ENCODE assay signal across 28 cellular contexts in the genomic region with DNA sequence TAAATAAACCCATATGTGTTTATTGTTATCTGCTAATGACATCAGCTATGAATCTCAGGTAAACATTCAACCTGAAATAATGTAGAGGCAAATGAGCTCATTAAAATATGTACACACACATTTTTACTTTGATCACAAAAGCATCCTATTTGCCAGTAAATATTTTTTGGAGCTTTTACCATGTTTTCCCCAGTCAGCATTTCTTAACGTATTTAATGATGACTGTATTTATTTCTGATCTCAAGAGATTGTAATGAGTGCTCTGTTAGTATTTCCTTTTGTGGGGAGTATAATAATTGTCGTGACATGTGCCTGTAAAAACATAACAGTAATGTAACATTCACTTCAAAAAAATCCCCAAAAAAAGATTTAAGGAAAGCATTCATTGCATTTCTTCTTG. TPM values are rescaled to one million over a fixed set of nuclear protein-coding genes. Genes with fewer than 3 reads are reported as not detected.
A peak's percentile ranks its signal among the peaks of the same experiment; 100 is the strongest.
DNase-seq lines count a peak whose midpoint lies in the region; ATAC-seq, FAIRE-seq and TF ChIP-seq lines count a peak whose summit lies in the region.
"Had no signal": no experiment of that assay in that cellular context is flagged by ENCODE, and none has a peak within 500 bp of the region (broad histone marks: within the 10 kb centered on the region; RNA-seq: fewer than 3 reads in every experiment).

No MANE protein-coding gene starts in this region.

- TF ChIP-seq EP300 in A549 (IDR thresholded peaks at IDR 0.05) = no peak

- H3K9me3 ChIP-seq in A549 (no peaks in the 10 kb centered on the region), SK-N-MC (ENCODE audit: low read depth, low read length) (no peaks in the 10 kb centered on the region), iPS-18a (ENCODE audit: control insufficient read depth, low read depth, low read length) (no peaks in the 10 kb centered on the region), aorta (ENCODE audit: control insufficient read depth, low read length) (no peaks in the 10 kb centered on the region)
- H3K9me3 ChIP-seq: BLaER1 treated with 17β-estradiol and CSF1 and Interleukin-3, amounts not matched to agents 10 nM and 100 nM had no signal

- no peaks in the 10 kb centered on the region for H4K20me1 ChIP-seq in GM23338 (replicated peaks; ENCODE audit: insufficient read depth)
- H4K20me1 ChIP-seq: BLaER1 treated with 17β-estradiol and CSF1 and Interleukin-3, amounts not matched to agents 10 nM and 100 nM had no signal

- no peak for TF ChIP-seq POLR2A in A549 (IDR thresholded peaks at IDR 0.05; ENCODE audit: low read length)

- no peaks in the 10 kb centered on the region for H3K79me2 ChIP-seq in GM23338 (replicated peaks; ENCODE audit: insufficient read depth)

- TF ChIP-seq CTCF in A549 (IDR thresholded peaks at IDR 0.05) = no peak
- TF ChIP-seq CTCF in GM23338 (conservative IDR thresholded peaks at IDR 0.05; ENCODE audit: low read depth in 2 of 2) = no peak

- H3K36me3 ChIP-seq in GM23338 (ENCODE audit: insufficient read depth) (no peaks in the 10 kb centered on the region), SK-N-MC (ENCODE audit: insufficient read depth, low read length) (peaks cover 56% of the 10 kb centered on the region), iPS-18a (ENCODE audit: control insufficient read depth, low read depth, low read length) (no peaks in the 10 kb centered on the region), aorta (ENCODE audit: control insufficient read depth in 1 of 2, insufficient read depth in 2 of 2, low read length in 1 of 2) (peaks cover 0 to 2% of the 10 kb centered on the region in 2 donors)
- H3K36me3 ChIP-seq: BLaER1 treated with 17β-estradiol and CSF1 and Interleukin-3, amounts not matched to agents 10 nM and 100 nM had no signal

- no peak overlapping the region for H3K4me3 ChIP-seq in A549
- no peak overlapping the region for H3K4me3 ChIP-seq in GM23338
- peak overlapping the region; percentile 43 for H3K4me3 ChIP-seq in SK-N-MC
- H3K4me3 ChIP-seq in iPS-18a (ENCODE audit: low read length) = no peak overlapping the region
- no peak overlapping the region for H3K4me3 ChIP-seq in aorta (ENCODE audit: low read length in 2 of 2)
- H3K4me3 ChIP-seq: BLaER1 treated with 17β-estradiol and CSF1 and Interleukin-3, amounts not matched to agents 10 nM and 100 nM had no signal

- peak overlapping the region; percentile 57 for H3K9ac ChIP-seq in SK-N-MC (ENCODE audit: insufficient read length)
- peak overlapping the region; percentile 21 for H3K9ac ChIP-seq in iPS-18a (ENCODE audit: low read length)
- H3K9ac ChIP-seq: BLaER1 treated with 17β-estradiol and CSF1 and Interleukin-3, amounts not matched to agents 10 nM and 100 nM had no signal

- peaks cover 15% of the 10 kb centered on the region for H3K4me1 Mint-ChIP-seq in GM23338
- H3K4me1 Mint-ChIP-seq in activated CD4-positive, alpha-beta T cell treated with anti-CD3 and anti-CD28 coated beads, Interleukin-2, amount 10 ng/mL, durations not matched to agents 24 days and 14 days = no peaks in the 10 kb centered on the region
- H3K4me1 Mint-ChIP-seq: T-helper 17 cell had no signal

- H3K27me3 Mint-ChIP-seq in GM23338 (ENCODE audit: insufficient read depth, low read depth, poor library complexity) = no peaks in the 10 kb centered on the region
- H3K27me3 Mint-ChIP-seq in activated CD4-positive, alpha-beta T cell treated with anti-CD3 and anti-CD28 coated beads, Interleukin-2, amount 10 ng/mL, durations not matched to agents 24 days and 14 days = no peaks in the 10 kb centered on the region
- H3K27me3 Mint-ChIP-seq: CD4-positive, alpha-beta T cell had no signal

- H3K27me3 ChIP-seq in GM23338 (ENCODE audit: insufficient read depth) (no peaks in the 10 kb centered on the region), iPS-18a (ENCODE audit: control insufficient read depth, insufficient read depth, low read length) (no peaks in the 10 kb centered on the region), aorta (ENCODE audit: control insufficient read depth in 1 of 2, insufficient read depth in 2 of 2, low read length in 1 of 2) (no peaks in the 10 kb centered on the region)
- H3K27me3 ChIP-seq: BLaER1 treated with 17β-estradiol and CSF1 and Interleukin-3, amounts not matched to agents 10 nM and 100 nM had no signal

- FAIRE-seq in A549 (lab: Jason Lieb, UNC) = no peak
- FAIRE-seq: A204.1, G401.6, H54, HTR-8/SVneo had no signal

- 83% methylated on average over 2 of the region's 2 CpGs for WGBS in A549 (ENCODE audit: missing lambda C conversion rate)
- 10 to 12% methylated on average over 2 of the region's 2 CpGs for WGBS in aorta, 2 donors

- H3K4me2 ChIP-seq in A549 (no peak overlapping the region), GM23338 (0 out of 2 replicates have a peak overlapping the region, but pooled peaks have one; percentile 0)
- H3K4me2 ChIP-seq: BLaER1 treated with 17β-estradiol and CSF1 and Interleukin-3, amounts not matched to agents 10 nM and 100 nM had no signal

- POLR2A ChIA-PET in A549 (lab: Yijun Ruan, JAX) = interaction anchor here (0.6 kb wide), 1 partner anchor 146 kb away, joined by 3 read pairs; no protein-coding TSS in a partner anchor

- H3K36me3 Mint-ChIP-seq in GM23338 (ENCODE audit: low read depth) = no peaks in the 10 kb centered on the region; the same call in 2 of the 3 replicates
- H3K36me3 Mint-ChIP-seq in activated CD4-positive, alpha-beta T cell treated with anti-CD3 and anti-CD28 coated beads, Interleukin-2, amount 10 ng/mL, durations not matched to agents 24 days and 14 days (ENCODE audit: low read depth) = no peaks in the 10 kb centered on the region

- ATAC-seq in A549 (no peak), GM23338 (no peak), aorta (ENCODE audit: low FRiP score) (no peak), GM18909 (IDR thresholded peaks at IDR 0.05; ENCODE audit: poor library complexity, unreplicated experiment) (no peak)
- ATAC-seq: T-helper 17 cell had no signal

- DNase-seq in A549 (ENCODE audit: low read depth in 1 of 2, low spot score in 1 of 2) = no peak
- no peak for DNase-seq in GM23338 (ENCODE audit: low spot score)
- no peak for DNase-seq in SK-N-MC (ENCODE audit: low read depth, low spot score)
- no peak for DNase-seq in aorta
- no peak for DNase-seq in activated CD4-positive, alpha-beta T cell treated with anti-CD3 and anti-CD28 coated beads, Interleukin-2, amount 10 ng/mL, durations not matched to agents 24 days and 14 days
- DNase-seq: AML-193; CD4-positive, alpha-beta T cell; COR-L47; DMS53; Kasumi-1; MV-4-11; NCI-H1105; NCI-H1436 treated with DMSO at 0.1 percent for 48 hours; NCI-H1930; NCI-H2107; NCI-H446; NCI-H524 treated with DMSO at 0.1 percent for 48 hours; NK-92 treated with Interleukin-12 subunit alpha and Interleukin-12 subunit beta, amount 100 ng/mL, for 24 hours; SHP77; T-helper 17 cell had no signal

- no peaks in the 10 kb centered on the region for H3K9me3 Mint-ChIP-seq in GM23338
- H3K9me3 Mint-ChIP-seq in activated CD4-positive, alpha-beta T cell treated with anti-CD3 and anti-CD28 coated beads, Interleukin-2, amount 10 ng/mL, durations not matched to agents 24 days and 14 days = no peaks in the 10 kb centered on the region
- H3K9me3 Mint-ChIP-seq: CD4-positive, alpha-beta T cell had no signal

- no peaks in the 10 kb centered on the region for H3K9me2 ChIP-seq in GM23338 (ENCODE audit: insufficient read depth)

- no peak overlapping the region for H3K27ac Mint-ChIP-seq in GM23338
- H3K27ac Mint-ChIP-seq in activated CD4-positive, alpha-beta T cell treated with anti-CD3 and anti-CD28 coated beads, Interleukin-2, amount 10 ng/mL, durations not matched to agents 24 days and 14 days = no peak overlapping the region
- H3K27ac Mint-ChIP-seq: CD4-positive, alpha-beta T cell; T-helper 17 cell had no signal

- no peak overlapping the region for H3K4me3 Mint-ChIP-seq in GM23338
- H3K4me3 Mint-ChIP-seq in activated CD4-positive, alpha-beta T cell treated with anti-CD3 and anti-CD28 coated beads, Interleukin-2, amount 10 ng/mL, durations not matched to agents 24 days and 14 days = no peak overlapping the region
- H3K4me3 Mint-ChIP-seq: CD4-positive, alpha-beta T cell; T-helper 17 cell had no signal

- CTCF ChIA-PET in A549 (lab: Yijun Ruan, JAX) = interaction anchor here (0.8 to 2.5 kb wide), 4 partner anchors 51 to 420 kb away, joined by 3 to 11 read pairs (median 4); no protein-coding TSS in a partner anchor

- TF ChIP-seq RAD21 in A549 (conservative IDR thresholded peaks at IDR 0.05 in 1 of 2, IDR thresholded peaks at IDR 0.05 in 1 of 2) = no peak

- H2AFZ ChIP-seq in GM23338 = no peak overlapping the region

- H3K4me1 ChIP-seq in A549 = peaks cover 6% of the 10 kb centered on the region; the same call in 1 of the 3 replicates
- H3K4me1 ChIP-seq in GM23338 (ENCODE audit: insufficient read depth) = peaks cover 23% of the 10 kb centered on the region
- peaks cover 36% of the 10 kb centered on the region for H3K4me1 ChIP-seq in iPS-18a (ENCODE audit: control insufficient read depth, low read depth, low read length)
- peaks cover 0 to 2% of the 10 kb centered on the region in 2 donors for H3K4me1 ChIP-seq in aorta (ENCODE audit: control insufficient read depth in 1 of 2, insufficient read depth in 2 of 2, low read length in 2 of 2)
- H3K4me1 ChIP-seq: BLaER1 treated with 17β-estradiol and CSF1 and Interleukin-3, amounts not matched to agents 10 nM and 100 nM had no signal

- H3K27ac ChIP-seq in A549 (no peak overlapping the region), GM23338 (ENCODE audit: low read depth) (no peak overlapping the region), SK-N-MC (peak overlapping the region; percentile 95), iPS-18a (ENCODE audit: low read length) (no peak overlapping the region), aorta (ENCODE audit: low read depth in 1 of 2, low read length in 2 of 2) (no peak overlapping the region)
- H3K27ac ChIP-seq: BLaER1 treated with 17β-estradiol and CSF1 and Interleukin-3, amounts not matched to agents 10 nM and 100 nM; RWPE1 had no signal

- intact Hi-C loops in aorta (cut with DNase I) = no loop called here
- intact Hi-C loops in activated CD4-positive, alpha-beta T cell treated with anti-CD3 and anti-CD28 coated beads, Interleukin-2, amount 10 ng/mL, durations not matched to agents 24 days and 14 days (cut with micrococcal nuclease) = no loop called here

- H3F3A ChIP-seq in GM23338 (replicated peaks; ENCODE audit: low read depth) = no peaks in the 10 kb centered on the region

TF ChIP-seq in GM23338, 12 proteins besides CTCF, POLR2A, EP300 and RAD21 (continues in another document):
- TF ChIP-seq STAT1 (IDR thresholded peaks at IDR 0.05; ENCODE audit: unreplicated experiment) = no peak
- TF ChIP-seq NANOG (IDR thresholded peaks at IDR 0.05; ENCODE audit: borderline replicate concordance) = no peak

RNA-seq across cellular contexts. Expression of a gene that starts 52.1 kb away (rescaled TPM):
- polyA plus RNA-seq in A549 (2011; rRNA removed) = 23.1 and 23.5 TPM in 2 replicates
- polyA plus RNA-seq in A549 (2012; cell fraction: cytosol; rRNA removed) = 15.1 and 18.9 TPM in 2 replicates
- 20.8 and 24.8 TPM in 2 replicates for polyA plus RNA-seq in A549 (2012; cell fraction: nucleus; rRNA removed)
- polyA plus RNA-seq in A549 (2017; fragmentation: RNase III; extraction: RNeasy Plus Mini Kit Qiagen cat#74134 plus additional on column Dnase treatment) = 18.2 to 18.8 TPM (median 18.8 TPM) in 3 replicates
- polyA minus RNA-seq in A549 (2011; rRNA and poly(A)+ RNA removed) = 30.6 and 32.5 TPM in 2 replicates
- total RNA-seq in GM23338 (2014; rRNA removed; shearing (Covaris generic)) = 15.9 and 18.7 TPM in 2 replicates
- polyA plus RNA-seq in GM23338 (2016; fragmentation: Nextera tagmentation; extraction: Ambion mirVana) = 5.4 and 5.7 TPM in 2 replicates
- 10 to 100 TPM; 44.8 to 56.7 TPM for total RNA-seq in aorta
- polyA plus RNA-seq in aorta = 10 to 100 TPM; 10.3 to 11.0 TPM
- total RNA-seq in activated CD4-positive, alpha-beta T cell treated with anti-CD3 and anti-CD28 coated beads, Interleukin-2, amount 10 ng/mL, durations not matched to agents 24 days and 14 days = 5.5 and 7.4 TPM in 2 replicates
